1 cellular context compared by ENCODE assay signal in the genomic region with DNA sequence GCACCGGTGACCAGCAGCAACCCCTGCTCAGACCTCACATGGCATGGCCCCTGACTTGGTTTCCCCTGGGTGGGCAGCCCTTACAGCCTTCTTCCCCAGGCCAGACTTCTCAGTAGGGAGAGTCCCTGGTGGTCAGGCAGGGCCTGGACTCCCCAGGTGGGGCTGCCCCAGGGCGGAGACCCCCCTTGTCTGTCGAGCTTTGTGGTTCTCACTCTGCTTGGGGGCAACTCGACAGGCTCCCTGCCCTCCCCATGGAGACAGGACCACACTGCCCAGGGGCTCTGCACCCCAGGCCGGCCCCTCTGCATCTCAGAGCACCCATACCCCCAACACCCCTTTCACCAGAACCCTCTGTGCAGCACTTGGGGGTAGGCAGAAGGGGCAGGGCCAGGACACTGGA.
TF ChIP-seq lines count a peak whose summit lies in the region.

No MANE protein-coding gene starts in this region.

TF ChIP-seq in HepG2, 621 proteins besides CTCF, POLR2A, EP300 and RAD21 (continued from another document):
- TF ChIP-seq, protein P1, sequence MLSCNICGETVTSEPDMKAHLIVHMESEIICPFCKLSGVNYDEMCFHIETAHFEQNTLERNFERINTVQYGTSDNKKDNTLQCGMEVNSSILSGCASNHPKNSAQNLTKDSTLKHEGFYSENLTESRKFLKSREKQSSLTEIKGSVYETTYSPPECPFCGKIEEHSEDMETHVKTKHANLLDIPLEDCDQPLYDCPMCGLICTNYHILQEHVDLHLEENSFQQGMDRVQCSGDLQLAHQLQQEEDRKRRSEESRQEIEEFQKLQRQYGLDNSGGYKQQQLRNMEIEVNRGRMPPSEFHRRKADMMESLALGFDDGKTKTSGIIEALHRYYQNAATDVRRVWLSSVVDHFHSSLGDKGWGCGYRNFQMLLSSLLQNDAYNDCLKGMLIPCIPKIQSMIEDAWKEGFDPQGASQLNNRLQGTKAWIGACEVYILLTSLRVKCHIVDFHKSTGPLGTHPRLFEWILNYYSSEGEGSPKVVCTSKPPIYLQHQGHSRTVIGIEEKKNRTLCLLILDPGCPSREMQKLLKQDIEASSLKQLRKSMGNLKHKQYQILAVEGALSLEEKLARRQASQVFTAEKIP (CRISPR knock-in tag; IDR thresholded peaks at IDR 0.05; ENCODE audit: borderline replicate concordance) = no peak
- TF ChIP-seq ZNF362 (CRISPR knock-in tag; IDR thresholded peaks at IDR 0.05; ENCODE audit: borderline replicate concordance) (no peak), ZBTB40 (IDR thresholded peaks at IDR 0.05) (no peak), ZBTB40 (CRISPR knock-in tag; IDR thresholded peaks at IDR 0.05) (no peak), HMGA1 (CRISPR knock-in tag; conservative IDR thresholded peaks at IDR 0.05) (no peak), ZNF749 (CRISPR knock-in tag; IDR thresholded peaks at IDR 0.05; ENCODE audit: borderline replicate concordance) (no peak), NR2F1 (CRISPR knock-in tag; IDR thresholded peaks at IDR 0.05) (no peak), SRSF1 (optimal IDR thresholded peaks at IDR 0.05; ENCODE audit: low read depth, low read length) (no peak), MEF2D (CRISPR knock-in tag; IDR thresholded peaks at IDR 0.05) (no peak), ZNF782 (CRISPR knock-in tag; IDR thresholded peaks at IDR 0.05; ENCODE audit: borderline replicate concordance) (no peak)
- TF ChIP-seq, protein P2, sequence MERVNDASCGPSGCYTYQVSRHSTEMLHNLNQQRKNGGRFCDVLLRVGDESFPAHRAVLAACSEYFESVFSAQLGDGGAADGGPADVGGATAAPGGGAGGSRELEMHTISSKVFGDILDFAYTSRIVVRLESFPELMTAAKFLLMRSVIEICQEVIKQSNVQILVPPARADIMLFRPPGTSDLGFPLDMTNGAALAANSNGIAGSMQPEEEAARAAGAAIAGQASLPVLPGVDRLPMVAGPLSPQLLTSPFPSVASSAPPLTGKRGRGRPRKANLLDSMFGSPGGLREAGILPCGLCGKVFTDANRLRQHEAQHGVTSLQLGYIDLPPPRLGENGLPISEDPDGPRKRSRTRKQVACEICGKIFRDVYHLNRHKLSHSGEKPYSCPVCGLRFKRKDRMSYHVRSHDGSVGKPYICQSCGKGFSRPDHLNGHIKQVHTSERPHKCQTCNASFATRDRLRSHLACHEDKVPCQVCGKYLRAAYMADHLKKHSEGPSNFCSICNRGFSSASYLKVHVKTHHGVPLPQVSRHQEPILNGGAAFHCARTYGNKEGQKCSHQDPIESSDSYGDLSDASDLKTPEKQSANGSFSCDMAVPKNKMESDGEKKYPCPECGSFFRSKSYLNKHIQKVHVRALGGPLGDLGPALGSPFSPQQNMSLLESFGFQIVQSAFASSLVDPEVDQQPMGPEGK (CRISPR knock-in tag; IDR thresholded peaks at IDR 0.05) = no peak
- TF ChIP-seq, protein P3, sequence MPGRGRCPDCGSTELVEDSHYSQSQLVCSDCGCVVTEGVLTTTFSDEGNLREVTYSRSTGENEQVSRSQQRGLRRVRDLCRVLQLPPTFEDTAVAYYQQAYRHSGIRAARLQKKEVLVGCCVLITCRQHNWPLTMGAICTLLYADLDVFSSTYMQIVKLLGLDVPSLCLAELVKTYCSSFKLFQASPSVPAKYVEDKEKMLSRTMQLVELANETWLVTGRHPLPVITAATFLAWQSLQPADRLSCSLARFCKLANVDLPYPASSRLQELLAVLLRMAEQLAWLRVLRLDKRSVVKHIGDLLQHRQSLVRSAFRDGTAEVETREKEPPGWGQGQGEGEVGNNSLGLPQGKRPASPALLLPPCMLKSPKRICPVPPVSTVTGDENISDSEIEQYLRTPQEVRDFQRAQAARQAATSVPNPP (CRISPR knock-in tag; IDR thresholded peaks at IDR 0.05) = no peak
